Comparison of ENCODE assay signal across 18 cellular contexts in genomic region chr5:172845190-172845975, GRCh38. TPM values are rescaled to one million over a fixed set of nuclear protein-coding genes. Genes with fewer than 3 reads are reported as not detected.
DNase-seq lines count a peak whose midpoint lies in the region; ATAC-seq, FAIRE-seq and TF ChIP-seq lines count a peak whose summit lies in the region.
"Had no signal": no experiment of that assay in that cellular context is flagged by ENCODE, and none has a peak within 500 bp of the region (broad histone marks: within the 10 kb centered on the region; RNA-seq: fewer than 3 reads in every experiment).

No MANE protein-coding gene starts in this region.

- no peak overlapping the region for H3K4me2 ChIP-seq in HepG2 (ENCODE audit: low read depth, low read length)

- no peak overlapping the region for H3K4me3 ChIP-seq in HEK293 (ENCODE audit: low read depth, low read length)
- H3K4me3 ChIP-seq in brain microvascular endothelial cell (ENCODE audit: low read depth, low read length), result no peak overlapping the region
- no peak overlapping the region for H3K4me3 ChIP-seq in HepG2 (replicated peaks in 1 of 3; ENCODE audit: insufficient read depth in 1 of 3, low read depth in 2 of 3, low read length in 3 of 3)
- H3K4me3 ChIP-seq in gastrocnemius medialis, result no peak overlapping the region
- H3K4me3 ChIP-seq: MG63 had no signal

- H3K9me3 Mint-ChIP-seq in activated T-helper 17 cell treated with anti-CD3 and anti-CD28 coated beads, Interleukin-2, amount 50 U/mL, for 72 hours, result no peaks in the 10 kb centered on the region
- H3K9me3 Mint-ChIP-seq: activated T-helper 2 cell treated with anti-CD3 and anti-CD28 coated beads, Interferon-gamma antibody, Interleukin-2, Interleukin-4, amounts not matched to agents 10 μg/mL and 5 μg/mL and 100 μg/mL, durations not matched to agents 14 hours and 24 hours and 36 hours had no signal

- no peaks in the 10 kb centered on the region for H3K27me3 ChIP-seq in brain microvascular endothelial cell (replicated peaks)
- H3K27me3 ChIP-seq in HepG2 (ENCODE audit: control insufficient read depth in 1 of 2, insufficient read depth in 2 of 2, low read length in 2 of 2), result no peaks in the 10 kb centered on the region
- H3K27me3 ChIP-seq in gastrocnemius medialis, result no peaks in the 10 kb centered on the region
- H3K27me3 ChIP-seq: BE2C, MG63 had no signal

- 84% methylated on average over 8 of the region's 12 CpGs for WGBS in HepG2 (ENCODE audit: low lambda C conversion rate)

- in situ Hi-C loops in brain microvascular endothelial cell (cut with HindIII; ENCODE audit: low pct_ligation_motif_present, low sequenced_read_pairs) (no loop called here), HepG2 (cut with HindIII; ENCODE audit: extremely low pct_ligation_motif_present, low pct_unique_long_range_greater_than_20kb) (no loop called here), gastrocnemius medialis (cut with MboI; ENCODE audit: low sequenced_read_pairs in 4 of 4) (no loop called here), GM13977 (cut with MboI; ENCODE audit: low pct_unique_long_range_greater_than_20kb, low sequenced_read_pairs, unreplicated experiment) (no loop called here)

- POLR2A ChIA-PET in HEK293 (lab: Yijun Ruan, JAX), result interaction anchor here (0.5 to 1.7 kb wide), 2 partner anchors 13 to 74 kb away, joined by 3 to 6 read pairs; partner anchors contain the start of gene DUSP1
- POLR2A ChIA-PET in HepG2 (lab: Yijun Ruan, JAX), result interaction anchor here (1.6 kb wide), 1 partner anchor 14 kb away, joined by 12 read pairs; no protein-coding TSS in a partner anchor

- DNase-seq in brain microvascular endothelial cell (no peak), HepG2 (ENCODE audit: low spot score) (no peak), gastrocnemius medialis (no peak), NCI-H1105 (lab: John Stamatoyannopoulos, UW) (no peak), GM13977 (ENCODE audit: low spot score) (no peak)
- DNase-seq in effector CD4-positive, alpha-beta T cell, result no peak
- DNase-seq: amniotic stem cell, BE2C, erythroblast, MG63, NCI-H187 treated with DMSO at 0.1 percent for 48 hours, NCI-H524, PC-3, retina had no signal

- TF ChIP-seq POLR2A in HepG2 (IDR thresholded peaks at IDR 0.05; ENCODE audit: insufficient read depth in 1 of 2, low read depth in 2 of 2, low read length in 2 of 2) (no peak), gastrocnemius medialis (IDR thresholded peaks at IDR 0.05) (no peak)

- H2AFZ ChIP-seq in HepG2 (ENCODE audit: low read length), result no peak overlapping the region

- no peak overlapping the region for H3K4me3 Mint-ChIP-seq in activated T-helper 17 cell treated with anti-CD3 and anti-CD28 coated beads, Interleukin-2, amount 50 U/mL, for 72 hours

- peak; percentile 36 for FAIRE-seq in HepG2 (lab: Jason Lieb, UNC)
- FAIRE-seq: colon had no signal

- no peaks in the 10 kb centered on the region for H3K36me3 ChIP-seq in HEK293 (ENCODE audit: control insufficient read depth in 2 of 2, insufficient read depth in 1 of 2, low read length in 2 of 2)
- H3K36me3 ChIP-seq in brain microvascular endothelial cell (replicated peaks), result peaks cover 11% of the 10 kb centered on the region
- H3K36me3 ChIP-seq in HepG2 (replicated peaks in 1 of 2; ENCODE audit: control insufficient read depth in 1 of 2, insufficient read depth in 2 of 2, low read length in 2 of 2), result peaks cover 7 to 16% of the 10 kb centered on the region in 2 experiments; a peak in 4 of 5 replicates
- no peaks in the 10 kb centered on the region for H3K36me3 ChIP-seq in gastrocnemius medialis
- H3K36me3 ChIP-seq: BE2C had no signal

- no peak for TF ChIP-seq RAD21 in HepG2 (CRISPR knock-in tag; IDR thresholded peaks at IDR 0.05)

- H3K4me1 ChIP-seq in HEK293 (ENCODE audit: control insufficient read depth, insufficient read depth, low read length) (no peaks in the 10 kb centered on the region), HepG2 (ENCODE audit: insufficient read depth, low read length) (peaks cover 56% of the 10 kb centered on the region), gastrocnemius medialis (peaks cover 42 to 67% of the 10 kb centered on the region in 2 donors)

- no peak overlapping the region for H3K27ac Mint-ChIP-seq in activated T-helper 17 cell treated with anti-CD3 and anti-CD28 coated beads, Interleukin-2, amount 50 U/mL, for 72 hours
- H3K27ac Mint-ChIP-seq: activated T-helper 2 cell treated with anti-CD3 and anti-CD28 coated beads, Interferon-gamma antibody, Interleukin-2, Interleukin-4, amounts not matched to agents 10 μg/mL and 5 μg/mL and 100 μg/mL, durations not matched to agents 14 hours and 24 hours and 36 hours had no signal

- no peak overlapping the region for H3K9ac ChIP-seq in HepG2 (ENCODE audit: insufficient read depth, low read depth, low read length)

- TF ChIP-seq EP300 in HepG2 (IDR thresholded peaks at IDR 0.05; ENCODE audit: low read depth in 2 of 2, low read length in 2 of 2) (no peak), HepG2 (CRISPR knock-in tag; IDR thresholded peaks at IDR 0.05; ENCODE audit: borderline replicate concordance) (no peak)

- no peak for TF ChIP-seq CTCF in HEK293 (tag by site-specific recombination; IDR thresholded peaks at IDR 0.05)
- peak; percentile 36 for TF ChIP-seq CTCF in brain microvascular endothelial cell (IDR thresholded peaks at IDR 0.05; ENCODE audit: low read depth, low read length, missing control alignments)
- TF ChIP-seq CTCF in HepG2 (CRISPR knock-in tag; IDR thresholded peaks at IDR 0.05), result no peak
- TF ChIP-seq CTCF in gastrocnemius medialis (IDR thresholded peaks at IDR 0.05 in 4 of 5, conservative IDR thresholded peaks at IDR 0.05 in 1 of 5), result peak in 1 of 5 experiments; percentile 11
- TF ChIP-seq CTCF in GM13977 (IDR thresholded peaks at IDR 0.05; ENCODE audit: extremely low read depth, insufficient read depth, missing control alignments), result no peak

- peaks cover 20% of the 10 kb centered on the region for H4K20me1 ChIP-seq in HepG2 (ENCODE audit: insufficient read depth, low read length)

- H3K27ac ChIP-seq in HEK293 (ENCODE audit: extremely low read depth, low read depth, low read length) (no peak overlapping the region), brain microvascular endothelial cell (no peak overlapping the region), HepG2 (ENCODE audit: extremely low read length, insufficient read depth, low read length) (no peak overlapping the region), gastrocnemius medialis (peak overlapping the region in 3 of 4 donors; percentile 5 to 76 (median 64))

- H3K4me1 Mint-ChIP-seq in activated T-helper 17 cell treated with anti-CD3 and anti-CD28 coated beads, Interleukin-2, amount 50 U/mL, for 72 hours, result peaks cover 11% of the 10 kb centered on the region

- H3K27me3 Mint-ChIP-seq in activated T-helper 17 cell treated with anti-CD3 and anti-CD28 coated beads, Interleukin-2, amount 50 U/mL, for 72 hours, result no peaks in the 10 kb centered on the region

- CTCF ChIA-PET in HEK293 (lab: Yijun Ruan, JAX), result no interaction called here
- CTCF ChIA-PET in HepG2 (lab: Yijun Ruan, JAX; ENCODE audit: low intra/inter-chr PET ratio, low total read pairs), result no interaction called here

- intact Hi-C loops in HepG2 (cut with micrococcal nuclease; ENCODE audit: unreplicated experiment) (no loop called here), gastrocnemius medialis (cut with DNase I; ENCODE audit: low total_unique reads) (no loop called here)

- ATAC-seq in HepG2 (peak; percentile 65), gastrocnemius medialis (no peak)
- ATAC-seq in activated T-helper 17 cell treated with anti-CD3 and anti-CD28 coated beads, Interleukin-2, amount 50 U/mL, for 72 hours (replicated peaks), result no peak
- ATAC-seq: PC-3 had no signal

- H3K79me2 ChIP-seq in HepG2 (ENCODE audit: insufficient read depth, low read length), result peaks cover 88% of the 10 kb centered on the region

- no peaks in the 10 kb centered on the region for H3K36me3 Mint-ChIP-seq in activated T-helper 17 cell treated with anti-CD3 and anti-CD28 coated beads, Interleukin-2, amount 50 U/mL, for 72 hours (ENCODE audit: low read depth)

- no TSS peak for BruUV-seq in HepG2 (replicated peaks; lab: Mats Ljungman, UMichigan)

- no peaks in the 10 kb centered on the region for H3K9me3 ChIP-seq in HEK293 (ENCODE audit: control insufficient read depth, insufficient read depth, low read depth, low read length)
- no peaks in the 10 kb centered on the region for H3K9me3 ChIP-seq in HepG2 (ENCODE audit: low read length)
- H3K9me3 ChIP-seq in gastrocnemius medialis, result no peaks in the 10 kb centered on the region
- H3K9me3 ChIP-seq: BE2C, MG63 had no signal

TF ChIP-seq in HEK293, 187 proteins besides CTCF, POLR2A, EP300 and RAD21 (continues in another document):
- peak; percentile 24; the same call in 1 of the 2 replicates for TF ChIP-seq GLIS1 (tag by site-specific recombination; IDR thresholded peaks at IDR 0.05)
- no peak for TF ChIP-seq ZNF654 (tag by site-specific recombination; IDR thresholded peaks at IDR 0.05; ENCODE audit: low read depth)

TF ChIP-seq in HepG2, 621 proteins besides CTCF, POLR2A, EP300 and RAD21 (continues in another document):
- TF ChIP-seq MAF1 (CRISPR knock-in tag; IDR thresholded peaks at IDR 0.05; ENCODE audit: borderline replicate concordance), result no peak

RNA-seq across cellular contexts. Expression of gene ERGIC1, which starts 11.3 kb away (rescaled TPM):
- total RNA-seq in HepG2 (2016; rRNA removed; fragmentation: Illumina TruSeq; extraction: Trizol) (56.6 and 78.5 TPM in 2 replicates), gastrocnemius medialis (100 to 1,000 TPM in 1 of 4 donors, 10 to 100 TPM in 3; 54.4 to 108 (median 88.0) TPM)
- total RNA-seq in HepG2 (2016; cell fraction: cytosol; rRNA removed; fragmentation: Illumina TruSeq; extraction: Trizol; ENCODE audit: low read depth), result 56.7 and 59.9 TPM in 2 replicates
- total RNA-seq in HepG2 (2016; cell fraction: insoluble cytoplasmic fraction; rRNA removed; fragmentation: Illumina TruSeq; extraction: Trizol), result 51.2 and 75.8 TPM in 2 replicates
- total RNA-seq in HepG2 (2016; cell fraction: membrane; rRNA removed; fragmentation: Illumina TruSeq; extraction: Trizol), result 144 and 156 TPM in 2 replicates
- total RNA-seq in HepG2 (2016; cell fraction: nucleus; rRNA removed; fragmentation: Illumina TruSeq; extraction: Trizol), result 57.0 and 67.0 TPM in 2 replicates
- polyA plus RNA-seq in HepG2 (2011; rRNA removed), result 184 and 205 TPM in 2 replicates
- 216 and 224 TPM in 2 replicates for polyA plus RNA-seq in HepG2 (2011; cell fraction: cytosol; rRNA removed)
- polyA plus RNA-seq in HepG2 (2011; cell fraction: nucleus; rRNA removed), result 121 and 137 TPM in 2 replicates
- 145 and 175 TPM in 2 replicates for polyA plus RNA-seq in HepG2 (2012)
- polyA plus RNA-seq in HepG2 (2016; cell fraction: cytosol; fragmentation: Illumina TruSeq; extraction: Trizol; ENCODE audit: low read depth), result 87.6 and 105 TPM in 2 replicates
- polyA plus RNA-seq in HepG2 (2016; cell fraction: insoluble cytoplasmic fraction; fragmentation: Illumina TruSeq; extraction: Trizol; ENCODE audit: low read depth), result 71.8 and 81.7 TPM in 2 replicates
- 183 and 185 TPM in 2 replicates for polyA plus RNA-seq in HepG2 (2016; cell fraction: membrane; fragmentation: Illumina TruSeq; extraction: Trizol; ENCODE audit: low read depth)
- polyA plus RNA-seq in HepG2 (2016; cell fraction: nucleus; fragmentation: Illumina TruSeq; extraction: Trizol; ENCODE audit: insufficient read depth, low read depth), result 94.6 and 95.4 TPM in 2 replicates
- 179 and 302 TPM in 2 replicates for polyA minus RNA-seq in HepG2 (2011; rRNA and poly(A)+ RNA removed; ENCODE audit: low replicate concordance)
- 60.3 and 74.0 TPM in 2 replicates for polyA minus RNA-seq in HepG2 (2011; cell fraction: cytosol; rRNA and poly(A)+ RNA removed)
- 85.1 and 89.6 TPM in 2 replicates for polyA minus RNA-seq in HepG2 (2011; cell fraction: nucleus; rRNA and poly(A)+ RNA removed)
- 10 to 100 TPM; 34.0 to 35.7 TPM for total RNA-seq in activated T-helper 17 cell treated with anti-CD3 and anti-CD28 coated beads, Interleukin-2, amount 50 U/mL, for 72 hours

Comparison
In these comparisons a context has a peak if more than half of its experiments do, and no peak if none do; other contexts are left out.
1. H3K27ac ChIP-seq: peak in gastrocnemius medialis (3 of 4); none in HEK293 (single experiment), brain microvascular endothelial cell (single experiment) and HepG2 (single experiment).